In genomic region chr10:103111918-103112877, GRCh38 we compare ENCODE assay signal across 8 cellular contexts.
DNase-seq lines count a peak whose midpoint lies in the region; ATAC-seq, FAIRE-seq and TF ChIP-seq lines count a peak whose summit lies in the region.

No MANE protein-coding gene starts in this region.

- H3K9me3 ChIP-seq in sigmoid colon, result no peaks in the 10 kb centered on the region

- POLR2A ChIA-PET in activated CD4-positive, alpha-beta T cell treated with anti-CD3 and anti-CD28 coated beads, Interleukin-2, amount 10 ng/mL, durations not matched to agents 7 days and 5 days (lab: Charles Lee), result no interaction called here

- H3K36me3 ChIP-seq in sigmoid colon, result no peaks in the 10 kb centered on the region

- FAIRE-seq in H54 (lab: Jason Lieb, UNC), result peak; percentile 80

- CTCF ChIA-PET in activated CD4-positive, alpha-beta T cell treated with anti-CD3 and anti-CD28 coated beads, Interleukin-2, amount 10 ng/mL, durations not matched to agents 7 days and 5 days (lab: Charles Lee), result interaction anchor here (0.6 to 1.6 kb wide), 3 partner anchors 10 to 219 kb away, joined by 3 to 4 read pairs (median 3); no protein-coding TSS in a partner anchor

- no peak overlapping the region for H3K4me3 Mint-ChIP-seq in activated CD4-positive, alpha-beta T cell treated with anti-CD3 and anti-CD28 coated beads, Interleukin-2, amount 10 ng/mL, durations not matched to agents 7 days and 5 days

- no peak overlapping the region for H3K4me3 ChIP-seq in LNCaP clone FGC (ENCODE audit: low read depth, low read length)
- H3K4me3 ChIP-seq in sigmoid colon, result no peak overlapping the region

- no peaks in the 10 kb centered on the region for H3K9me3 Mint-ChIP-seq in activated CD4-positive, alpha-beta T cell treated with anti-CD3 and anti-CD28 coated beads, Interleukin-2, amount 10 ng/mL, durations not matched to agents 7 days and 5 days

- DNase-seq in H54 (ENCODE audit: insufficient read length, low spot score) (no peak), LNCaP clone FGC (ENCODE audit: low read depth) (peak; percentile 11), sigmoid colon (no peak), SW 1271 (lab: John Stamatoyannopoulos, UW) (no peak), NOMO-1 treated with dmso at 0.1 percent for 144 hours (lab: John Stamatoyannopoulos, UW; ENCODE audit: unreplicated experiment) (no peak)
- no peak for DNase-seq in activated CD4-positive, alpha-beta T cell treated with anti-CD3 and anti-CD28 coated beads, Interleukin-2, amount 50 U/mL, for 1 hour
- DNase-seq in activated CD4-positive, alpha-beta T cell treated with anti-CD3 and anti-CD28 coated beads, Interleukin-2, amount 10 ng/mL, durations not matched to agents 7 days and 5 days, result no peak

- TF ChIP-seq POLR2A in H54 (IDR thresholded peaks at IDR 0.05; ENCODE audit: low read depth, low read length), result no peak
- TF ChIP-seq POLR2A in sigmoid colon (IDR thresholded peaks at IDR 0.05), result no peak

- H3K4me1 ChIP-seq in sigmoid colon, result peaks cover 2 to 38% (median 30%) of the 10 kb centered on the region in 4 donors

- H3K27ac ChIP-seq in sigmoid colon, result peak overlapping the region; percentile 71 to 78 (median 73)

- no peaks in the 10 kb centered on the region for H3K27me3 ChIP-seq in sigmoid colon

- 83 to 90% methylated on average over 4 of the region's 4 CpGs for WGBS in sigmoid colon, 2 donors

- H3K27me3 Mint-ChIP-seq in activated CD4-positive, alpha-beta T cell treated with anti-CD3 and anti-CD28 coated beads, Interleukin-2, amount 10 ng/mL, durations not matched to agents 7 days and 5 days, result no peaks in the 10 kb centered on the region

- ATAC-seq in GM18907 (IDR thresholded peaks at IDR 0.05; ENCODE audit: unreplicated experiment), result peak; percentile 66

- peaks cover 24% of the 10 kb centered on the region for H3K36me3 Mint-ChIP-seq in activated CD4-positive, alpha-beta T cell treated with anti-CD3 and anti-CD28 coated beads, Interleukin-2, amount 10 ng/mL, durations not matched to agents 7 days and 5 days (ENCODE audit: low read depth)

- H3K27ac Mint-ChIP-seq in activated CD4-positive, alpha-beta T cell treated with anti-CD3 and anti-CD28 coated beads, Interleukin-2, amount 10 ng/mL, durations not matched to agents 7 days and 5 days, result no peak overlapping the region

- H3K4me1 Mint-ChIP-seq in activated CD4-positive, alpha-beta T cell treated with anti-CD3 and anti-CD28 coated beads, Interleukin-2, amount 10 ng/mL, durations not matched to agents 7 days and 5 days, result peaks cover 12% of the 10 kb centered on the region

- TF ChIP-seq CTCF in LNCaP clone FGC (IDR thresholded peaks at IDR 0.05; ENCODE audit: control insufficient read depth, extremely low read depth, insufficient read depth) (no peak), sigmoid colon (IDR thresholded peaks at IDR 0.05) (no peak)

- TF ChIP-seq EP300 in sigmoid colon (IDR thresholded peaks at IDR 0.05), result no peak

- intact Hi-C loops in sigmoid colon (cut with DNase I), result loop anchor here (2.0 kb wide), 1 partner anchor 81 kb away; the partner anchor contains the start of gene NT5C2
